Comparison of ENCODE assay signal across 8 cellular contexts in the genomic region with DNA sequence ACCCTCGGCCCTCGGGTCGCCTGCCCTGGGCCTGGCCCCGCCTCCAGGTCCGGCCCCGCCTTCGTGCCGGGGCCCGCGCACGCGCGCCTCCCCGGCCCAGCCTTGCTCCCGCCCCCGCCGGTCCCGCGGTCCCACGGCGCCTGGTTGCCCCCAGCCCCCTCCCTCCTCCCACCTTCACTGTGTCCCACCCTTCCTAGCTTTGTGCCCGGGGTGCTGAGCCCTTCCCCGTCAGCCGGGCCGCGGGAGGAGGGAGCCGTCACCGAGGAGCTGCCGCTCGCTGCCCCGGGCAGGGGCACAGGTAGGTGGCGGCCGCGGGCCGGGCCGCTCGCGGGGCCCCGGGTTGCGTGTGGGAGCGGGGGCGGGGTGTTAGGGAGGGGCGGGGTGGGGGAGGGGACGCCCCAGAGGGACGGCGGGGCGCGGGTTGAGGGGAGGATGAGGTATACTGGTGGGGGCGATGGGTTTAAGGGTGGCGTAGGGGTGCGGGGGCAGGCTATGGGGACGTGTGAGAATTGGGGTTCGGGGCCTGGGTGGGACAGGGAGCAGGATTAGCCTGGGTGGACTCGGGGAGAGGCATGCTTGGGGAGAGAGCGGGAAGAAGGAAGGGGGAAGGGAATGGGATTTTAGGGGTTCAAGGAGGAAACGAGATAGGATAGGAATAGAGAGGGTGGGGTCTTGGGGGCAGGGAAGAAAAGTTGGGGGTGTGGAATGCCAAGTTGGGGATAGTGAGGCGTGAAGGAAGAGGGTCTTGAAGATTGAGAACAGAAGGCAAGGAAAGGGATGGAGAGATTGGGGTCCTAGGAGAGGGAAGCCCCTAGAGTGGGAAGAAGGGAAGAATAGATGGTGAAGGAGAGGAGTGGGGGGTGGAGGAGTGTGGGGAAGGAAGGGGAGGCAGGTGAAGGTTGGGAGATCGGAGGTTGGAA. TPM values are rescaled to one million over a fixed set of nuclear protein-coding genes. Genes with fewer than 3 reads are reported as not detected.
DNase-seq lines count a peak whose midpoint lies in the region; ATAC-seq and TF ChIP-seq lines count a peak whose summit lies in the region.

TSS of gene LRRC42 (plus strand) at position 99 of the 920 bp plus-strand sequence. CDS start 5,650 bp downstream, outside the sequence.

- H2AFZ ChIP-seq in PC-9 = peak within 1 kb of the TSS; percentile 99

- peaks cover 70% of the 10 kb centered on the region for H3K79me2 ChIP-seq in PC-9 (ENCODE audit: low read depth)

- peaks cover 37% of the 10 kb centered on the region for H3K4me1 ChIP-seq in CD4-positive, CD25-positive, alpha-beta regulatory T cell (ENCODE audit: control insufficient read depth, insufficient read depth, low read length, poor library complexity, severe bottlenecking)
- H3K4me1 ChIP-seq in PC-9 (replicated peaks; ENCODE audit: insufficient read depth) (peaks cover 44% of the 10 kb centered on the region), urinary bladder (ENCODE audit: insufficient read depth) (peaks cover 3% of the 10 kb centered on the region)

- WGBS in urinary bladder = 1% methylated on average over 58 of the region's 58 CpGs

- peaks cover 0 to 2% (median 0%) of the 10 kb centered on the region in 7 donors for H3K9me3 Mint-ChIP-seq in CD4-positive, CD25-positive, alpha-beta regulatory T cell

- no peaks in the 10 kb centered on the region for H3K9me2 ChIP-seq in PC-9 (ENCODE audit: insufficient read depth)

- H3K27ac ChIP-seq in CD4-positive, CD25-positive, alpha-beta regulatory T cell (ENCODE audit: insufficient read depth, low read length, poor library complexity, severe bottlenecking) = peak within 1 kb of the TSS; percentile 87
- H3K27ac ChIP-seq in PC-9 (peak within 1 kb of the TSS; percentile 67), urinary bladder (ENCODE audit: low read depth) (peak within 1 kb of the TSS; percentile 92)

- H3K4me3 ChIP-seq in CD4-positive, CD25-positive, alpha-beta regulatory T cell (ENCODE audit: low read depth, low read length) = peak within 1 kb of the TSS; percentile 86
- peak within 1 kb of the TSS; percentile 98 for H3K4me3 ChIP-seq in PC-9
- H3K4me3 ChIP-seq in urinary bladder (ENCODE audit: low read depth, low read length) = peak within 1 kb of the TSS; percentile 87

- H3K36me3 Mint-ChIP-seq in CD4-positive, CD25-positive, alpha-beta regulatory T cell = no peaks in the 10 kb centered on the region

- BruUV-seq in PC-9 (replicated peaks; lab: Mats Ljungman, UMichigan) = no TSS peak

- peaks cover 17 to 60% (median 43%) of the 10 kb centered on the region in 4 donors for H3K4me1 Mint-ChIP-seq in CD4-positive, CD25-positive, alpha-beta regulatory T cell

- H3K27ac Mint-ChIP-seq in CD4-positive, CD25-positive, alpha-beta regulatory T cell = peak within 1 kb of the TSS; percentile 94 to 98 (median 98)

- H3K4me3 Mint-ChIP-seq in CD4-positive, CD25-positive, alpha-beta regulatory T cell = peak within 1 kb of the TSS; percentile 95 to 99 (median 98)

- H3K36me3 ChIP-seq in CD4-positive, CD25-positive, alpha-beta regulatory T cell (ENCODE audit: control insufficient read depth, insufficient read depth, low read length) = no peaks in the 10 kb centered on the region
- peaks cover 16% of the 10 kb centered on the region for H3K36me3 ChIP-seq in PC-9 (ENCODE audit: low read depth)
- H3K36me3 ChIP-seq in urinary bladder (ENCODE audit: insufficient read depth) = no peaks in the 10 kb centered on the region

- no peak for TF ChIP-seq CTCF in PC-9 (conservative IDR thresholded peaks at IDR 0.05)

- POLR2A ChIA-PET in PC-9 (lab: Charles Lee; ENCODE audit: unreplicated experiment) = interaction anchor here (0.6 to 1.7 kb wide), 8 partner anchors 51 to 940 kb away, joined by 3 to 33 read pairs (median 6); partner anchors contain the start of gene DHCR24

- DNase-seq in CD4-positive, CD25-positive, alpha-beta regulatory T cell = peak in 1 of 3 donors; percentile 79
- DNase-seq in PC-9 (no peak), dermis blood vessel endothelial cell (peak; percentile 87), mesenteric fat pad (ENCODE audit: low spot score) (no peak), dedifferentiated amniotic fluid mesenchymal stem cell (ENCODE audit: extremely low spot score) (no peak)

- H3K4me2 ChIP-seq in PC-9 = peak within 1 kb of the TSS; percentile 96

- no peaks in the 10 kb centered on the region for H4K20me1 ChIP-seq in PC-9 (ENCODE audit: insufficient read depth)

- no peaks in the 10 kb centered on the region for H3K27me3 ChIP-seq in CD4-positive, CD25-positive, alpha-beta regulatory T cell (ENCODE audit: control insufficient read depth, insufficient read depth, low read length)
- H3K27me3 ChIP-seq in PC-9 (ENCODE audit: insufficient read depth, low read depth) = no peaks in the 10 kb centered on the region

- H3K27me3 Mint-ChIP-seq in CD4-positive, CD25-positive, alpha-beta regulatory T cell = no peaks in the 10 kb centered on the region

- peaks cover 43% of the 10 kb centered on the region for H3F3A ChIP-seq in PC-9 (ENCODE audit: insufficient read depth, low read depth)

- no peaks in the 10 kb centered on the region for H3K9me3 ChIP-seq in CD4-positive, CD25-positive, alpha-beta regulatory T cell (ENCODE audit: control insufficient read depth in 2 of 2, low read length in 2 of 2)
- H3K9me3 ChIP-seq in PC-9 (ENCODE audit: insufficient read depth, low read depth) = no peaks in the 10 kb centered on the region

- intact Hi-C loops in PC-9 (cut with micrococcal nuclease; ENCODE audit: unreplicated experiment) = loop anchor here (5.0 to 10.0 kb wide), 2 partner anchors 84 to 938 kb away; partner anchors contain the start of gene DHCR24

- peak; percentile 60 to 62 for ATAC-seq in CD4-positive, CD25-positive, alpha-beta regulatory T cell (ENCODE audit: low read depth in 2 of 2)
- ATAC-seq in GM18520 (IDR thresholded peaks at IDR 0.05; ENCODE audit: unreplicated experiment) = peak; percentile 42
- ATAC-seq in HG02970 (IDR thresholded peaks at IDR 0.05; ENCODE audit: low FRiP score, unreplicated experiment) = peak; percentile 74

- CTCF ChIA-PET in PC-9 (lab: Charles Lee) = interaction anchor here (0.6 to 1.4 kb wide), 4 partner anchors 13 to 721 kb away, joined by 3 to 16 read pairs (median 8); no protein-coding TSS in a partner anchor

RNA-seq across cellular contexts. Expression of gene LRRC42, which starts in this region (rescaled TPM):
- 6.9 TPM for total RNA-seq in CD4-positive, CD25-positive, alpha-beta regulatory T cell
- polyA plus RNA-seq in CD4-positive, CD25-positive, alpha-beta regulatory T cell = 10 to 100 TPM in 1 of 4 donors, 1 to 10 TPM in 3; 7.3 to 11.9 (median 8.4) TPM
- 78.7 and 82.7 TPM in 2 replicates for total RNA-seq in PC-9 (2021)
- total RNA-seq in dermis blood vessel endothelial cell = 23.6 and 28.2 TPM in 2 replicates
- total RNA-seq in mesenteric fat pad = 18.0 TPM
- total RNA-seq in urinary bladder = 17.3 TPM
- 19.3 TPM for polyA plus RNA-seq in urinary bladder
